ENCODE assay signal across 17 cellular contexts in the genomic region with DNA sequence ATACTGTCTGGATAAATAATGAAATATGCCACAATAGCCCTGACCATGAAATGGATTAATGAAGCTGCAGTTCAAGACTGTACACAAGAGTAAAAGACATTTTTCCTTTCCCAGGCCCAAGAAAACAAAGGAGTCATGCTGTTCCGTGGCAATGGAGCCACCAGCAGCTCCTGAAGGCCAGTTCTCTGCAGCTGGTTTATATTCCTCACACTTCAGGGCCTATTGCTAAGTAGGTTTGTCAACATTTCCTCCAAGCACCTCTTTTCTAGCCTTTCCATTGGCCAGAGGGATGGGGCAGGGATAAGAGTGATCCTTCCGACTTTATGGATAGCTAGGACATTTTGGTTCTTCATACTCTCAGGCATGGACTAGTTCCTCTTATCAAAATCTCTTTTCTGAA. TPM values are rescaled to one million over a fixed set of nuclear protein-coding genes. Genes with fewer than 3 reads are reported as not detected.
A peak's percentile ranks its signal among the peaks of the same experiment; 100 is the strongest.
DNase-seq lines count a peak whose midpoint lies in the region; ATAC-seq and TF ChIP-seq lines count a peak whose summit lies in the region.
"Had no signal": no experiment of that assay in that cellular context is flagged by ENCODE, and none has a peak within 500 bp of the region (broad histone marks: within the 10 kb centered on the region; RNA-seq: fewer than 3 reads in every experiment).

No MANE protein-coding gene starts in this region.

- H3K9me3 ChIP-seq in SK-N-MC (ENCODE audit: low read depth, low read length), result no peaks in the 10 kb centered on the region

- no peaks in the 10 kb centered on the region for H3K36me3 ChIP-seq in SK-N-MC (ENCODE audit: insufficient read depth, low read length)

- H3K9me3 Mint-ChIP-seq in mesothelial cell of epicardium, result peaks cover 5% of the 10 kb centered on the region
- H3K9me3 Mint-ChIP-seq: CD4-positive, alpha-beta T cell had no signal

- no peaks in the 10 kb centered on the region for H3K36me3 Mint-ChIP-seq in mesothelial cell of epicardium

- H3K27me3 Mint-ChIP-seq in mesothelial cell of epicardium (ENCODE audit: low read depth), result no peaks in the 10 kb centered on the region
- H3K27me3 Mint-ChIP-seq: CD4-positive, alpha-beta T cell had no signal

- TF ChIP-seq CTCF in mesothelial cell of epicardium (IDR thresholded peaks at IDR 0.05; ENCODE audit: unreplicated experiment) (no peak), coronary artery (IDR thresholded peaks at IDR 0.05) (no peak)

- H3K4me3 ChIP-seq in SK-N-MC (no peak overlapping the region), coronary artery (no peak overlapping the region)
- H3K4me3 ChIP-seq: GM23248 had no signal

- no peak overlapping the region for H3K4me3 Mint-ChIP-seq in mesothelial cell of epicardium
- H3K4me3 Mint-ChIP-seq: B cell; CD4-positive, alpha-beta T cell had no signal

- intact Hi-C loops in left ventricle myocardium superior (cut with micrococcal nuclease) (no loop called here), Right ventricle myocardium superior (cut with DNase I) (no loop called here), posterior vena cava (cut with DNase I) (no loop called here)

- H3K4me1 Mint-ChIP-seq in mesothelial cell of epicardium, result peaks cover 46% of the 10 kb centered on the region
- H3K4me1 Mint-ChIP-seq: B cell had no signal

- ATAC-seq in left ventricle myocardium superior (peak; percentile 16), Right ventricle myocardium superior (ENCODE audit: poor library complexity) (no peak)
- ATAC-seq: HCT116 had no signal

- no peak overlapping the region for H3K9ac ChIP-seq in SK-N-MC (ENCODE audit: insufficient read length)
- H3K9ac ChIP-seq: GM23248 had no signal

- peak overlapping the region; percentile 50 for H3K27ac Mint-ChIP-seq in mesothelial cell of epicardium
- H3K27ac Mint-ChIP-seq: B cell; CD4-positive, alpha-beta T cell had no signal

- H3K27ac ChIP-seq in SK-N-MC (peak overlapping the region; percentile 100), coronary artery (no peak overlapping the region)
- H3K27ac ChIP-seq: GM23248 had no signal

- peak; percentile 5 for DNase-seq in NCI-H146 (lab: John Stamatoyannopoulos, UW)
- DNase-seq in NCI-H146 treated with DMSO at 0.1 percent for 48 hours (lab: John Stamatoyannopoulos, UW; ENCODE audit: unreplicated experiment), result no peak
- DNase-seq in left ventricle myocardium superior, result no peak
- DNase-seq in Right ventricle myocardium superior, result no peak
- no peak for DNase-seq in SK-N-MC (ENCODE audit: low read depth, low spot score)
- DNase-seq in mesothelial cell of epicardium (ENCODE audit: low spot score in 2 of 2, unreplicated experiment in 2 of 2), result no peak
- DNase-seq in coronary artery (ENCODE audit: low spot score), result no peak
- DNase-seq in posterior vena cava (ENCODE audit: low spot score), result no peak
- DNase-seq: C1 segment of cervical spinal cord; Calu3; CD4-positive, alpha-beta T cell; DMS 273 treated with DMSO at 0.1 percent for 48 hours; DMS79 treated with DMSO at 0.1 percent for 48 hours; EL; GM23248 had no signal

RNA-seq across cellular contexts. Expression of a gene that starts 24.2 kb away (rescaled TPM):
- 18.5 TPM for total RNA-seq in left ventricle myocardium superior
- total RNA-seq in Right ventricle myocardium superior, result 18.4 TPM
- 30.5 to 34.0 TPM (median 31.3 TPM) in 3 replicates for total RNA-seq in mesothelial cell of epicardium
- 10 to 100 TPM; 26.3 to 34.0 TPM for total RNA-seq in posterior vena cava
